ENCODE assay signal across 8 cellular contexts in the genomic region with DNA sequence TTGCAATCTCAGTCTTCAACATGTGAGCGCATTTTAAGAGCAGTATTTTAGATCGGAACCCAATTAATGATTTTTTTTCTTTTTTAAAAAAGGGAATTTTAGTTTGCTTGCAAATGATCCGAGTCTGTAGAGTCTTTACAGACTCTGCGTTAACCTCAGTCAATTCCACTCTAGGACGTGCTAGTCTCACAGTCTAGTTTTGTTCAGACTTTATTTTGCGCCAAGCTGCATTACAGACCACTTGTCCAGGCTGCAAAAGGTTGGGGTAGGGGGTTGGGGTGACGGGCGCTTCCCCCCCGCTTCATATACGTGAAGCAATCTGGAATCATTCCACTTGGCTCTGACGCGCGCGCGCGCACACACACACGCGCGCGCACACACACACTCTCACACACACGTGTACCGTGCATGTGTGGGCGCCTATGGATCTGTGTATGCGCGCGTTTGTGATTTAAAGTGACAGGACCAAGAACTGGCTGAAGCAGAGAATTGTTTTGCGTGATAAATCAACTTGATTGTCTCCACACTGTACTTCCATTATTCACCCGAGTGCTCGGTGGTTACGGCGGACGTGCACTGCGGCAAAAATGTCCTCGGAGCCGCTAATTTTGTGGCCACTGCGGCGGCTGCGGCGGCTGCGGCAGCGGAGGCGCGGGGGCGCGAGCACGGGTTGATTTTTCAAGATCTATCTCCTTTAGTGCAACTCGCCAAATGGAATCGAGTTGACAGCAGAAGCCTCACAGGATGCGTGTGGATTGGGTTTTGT. TPM values are rescaled to one million over a fixed set of nuclear protein-coding genes. Genes with fewer than 3 reads are reported as not detected.
DNase-seq lines count a peak whose midpoint lies in the region; ATAC-seq and TF ChIP-seq lines count a peak whose summit lies in the region.

No MANE protein-coding gene starts in this region.

- H3K36me3 ChIP-seq in endodermal cell (ENCODE audit: control insufficient read depth, insufficient read depth, low read length) (no peaks in the 10 kb centered on the region), mesenchymal stem cell (ENCODE audit: control insufficient read depth in 1 of 2, insufficient read depth in 2 of 2, low read depth in 1 of 2, low read length in 2 of 2) (no peaks in the 10 kb centered on the region), suprapubic skin (no peaks in the 10 kb centered on the region)

- peaks cover 21% of the 10 kb centered on the region for H3K4me1 Mint-ChIP-seq in activated CD4-positive, alpha-beta T cell treated with anti-CD3 and anti-CD28 coated beads, Interleukin-2, amount 10 ng/mL, durations not matched to agents 24 days and 14 days
- H3K4me1 Mint-ChIP-seq in endodermal cell, result peaks cover 29% of the 10 kb centered on the region

- H2AFZ ChIP-seq in mesenchymal stem cell (ENCODE audit: low read depth, low read length), result peak overlapping the region; percentile 49

- no peak overlapping the region for H2BK15ac ChIP-seq in mesenchymal stem cell (ENCODE audit: low read depth, poor library complexity, severe bottlenecking)

- DNase-seq in EH (ENCODE audit: low read depth), result peak; percentile 32
- peak; percentile 20 for DNase-seq in NCI-H187 treated with DMSO at 0.1 percent for 48 hours (lab: John Stamatoyannopoulos, UW)
- peak; percentile 76 for DNase-seq in activated CD4-positive, alpha-beta T cell treated with anti-CD3 and anti-CD28 coated beads, Interleukin-2, amount 10 ng/mL, durations not matched to agents 24 days and 14 days
- DNase-seq in endodermal cell, result peak; percentile 62
- DNase-seq in mesenchymal stem cell, result peak; percentile 55
- peak in 1 of 2 donors; percentile 78 for DNase-seq in suprapubic skin (ENCODE audit: low spot score in 2 of 2)

- ATAC-seq in HG03571 (IDR thresholded peaks at IDR 0.05; ENCODE audit: unreplicated experiment) (no peak), GM18868 (IDR thresholded peaks at IDR 0.05; ENCODE audit: unreplicated experiment) (no peak)

- H3K4ac ChIP-seq in mesenchymal stem cell (ENCODE audit: low read depth in 1 of 2, low read length in 2 of 2), result no peak overlapping the region

- intact Hi-C loops in activated CD4-positive, alpha-beta T cell treated with anti-CD3 and anti-CD28 coated beads, Interleukin-2, amount 10 ng/mL, durations not matched to agents 24 days and 14 days (cut with micrococcal nuclease), result no loop called here

- no peak overlapping the region for H2BK5ac ChIP-seq in mesenchymal stem cell (ENCODE audit: low read depth, low read length, poor library complexity, severe bottlenecking)

- no peak overlapping the region for H2BK120ac ChIP-seq in mesenchymal stem cell (ENCODE audit: low read depth, low read length)

- no peak overlapping the region for H2AK5ac ChIP-seq in mesenchymal stem cell (ENCODE audit: low read length, severe bottlenecking)

- TF ChIP-seq POLR2A in suprapubic skin (IDR thresholded peaks at IDR 0.05), result no peak

- peak overlapping the region in 1 of 2 experiments; percentile 55 for H3K18ac ChIP-seq in mesenchymal stem cell (ENCODE audit: low read depth in 1 of 2, low read length in 2 of 2)

- peaks cover 60% of the 10 kb centered on the region for H3K27me3 ChIP-seq in endodermal cell (ENCODE audit: control insufficient read depth, insufficient read depth, low read length, poor library complexity, severe bottlenecking)
- peaks cover 14 to 37% of the 10 kb centered on the region in 2 experiments for H3K27me3 ChIP-seq in mesenchymal stem cell (ENCODE audit: control insufficient read depth in 1 of 2, insufficient read depth in 1 of 2, low read length in 2 of 2)
- H3K27me3 ChIP-seq in suprapubic skin, result no peaks in the 10 kb centered on the region

- no peak overlapping the region for H3K23ac ChIP-seq in mesenchymal stem cell (ENCODE audit: low read length in 2 of 2)

- WGBS in endodermal cell (ENCODE audit: insufficient coverage in 1 of 2, insufficient read length in 1 of 2), 2 experiments, result 5 to 13% methylated on average over 12 to 49 of the region's 49 CpGs
- 6% methylated on average over 34 of the region's 49 CpGs for WGBS in mesenchymal stem cell
- 2% methylated on average over 28 of the region's 49 CpGs for WGBS in suprapubic skin

- H3K36me3 Mint-ChIP-seq in activated CD4-positive, alpha-beta T cell treated with anti-CD3 and anti-CD28 coated beads, Interleukin-2, amount 10 ng/mL, durations not matched to agents 24 days and 14 days (ENCODE audit: low read depth), result no peaks in the 10 kb centered on the region
- no peaks in the 10 kb centered on the region for H3K36me3 Mint-ChIP-seq in endodermal cell (ENCODE audit: low read depth)

- H3K4me1 ChIP-seq in endodermal cell (ENCODE audit: control insufficient read depth, insufficient read depth, low read length), result peaks cover 4% of the 10 kb centered on the region
- peaks cover 17% of the 10 kb centered on the region for H3K4me1 ChIP-seq in mesenchymal stem cell (ENCODE audit: control insufficient read depth, insufficient read depth, low read depth, low read length)
- H3K4me1 ChIP-seq in suprapubic skin, result peaks cover 59% of the 10 kb centered on the region

- H3K27ac Mint-ChIP-seq in activated CD4-positive, alpha-beta T cell treated with anti-CD3 and anti-CD28 coated beads, Interleukin-2, amount 10 ng/mL, durations not matched to agents 24 days and 14 days, result peak overlapping the region; percentile 65
- no peak overlapping the region for H3K27ac Mint-ChIP-seq in endodermal cell

- H3K9ac ChIP-seq in endodermal cell (ENCODE audit: extremely low read depth, low read length, poor library complexity, severe bottlenecking), result no peak overlapping the region
- H3K9ac ChIP-seq in mesenchymal stem cell (ENCODE audit: low read length), result peak overlapping the region; percentile 91

- no peaks in the 10 kb centered on the region for H3K9me3 Mint-ChIP-seq in activated CD4-positive, alpha-beta T cell treated with anti-CD3 and anti-CD28 coated beads, Interleukin-2, amount 10 ng/mL, durations not matched to agents 24 days and 14 days
- H3K9me3 Mint-ChIP-seq in endodermal cell, result no peaks in the 10 kb centered on the region

- H3K79me1 ChIP-seq in mesenchymal stem cell (replicated peaks; ENCODE audit: low read length, poor library complexity, severe bottlenecking), result no peaks in the 10 kb centered on the region

- H3K9me3 ChIP-seq in endodermal cell (ENCODE audit: control insufficient read depth, low read length), result no peaks in the 10 kb centered on the region
- H3K9me3 ChIP-seq in mesenchymal stem cell (ENCODE audit: control insufficient read depth, low read length), result no peaks in the 10 kb centered on the region
- H3K9me3 ChIP-seq in suprapubic skin, result no peaks in the 10 kb centered on the region

- H3K4me3 ChIP-seq in endodermal cell (ENCODE audit: low read length) (peak overlapping the region; percentile 84), mesenchymal stem cell (ENCODE audit: insufficient read depth in 1 of 2, low read depth in 1 of 2, low read length in 2 of 2) (peak overlapping the region; percentile 74 to 92), suprapubic skin (peak overlapping the region; percentile 87)

- TF ChIP-seq CTCF in endodermal cell (conservative IDR thresholded peaks at IDR 0.05) (no peak), suprapubic skin (IDR thresholded peaks at IDR 0.05) (no peak)

- H3K27me3 Mint-ChIP-seq in activated CD4-positive, alpha-beta T cell treated with anti-CD3 and anti-CD28 coated beads, Interleukin-2, amount 10 ng/mL, durations not matched to agents 24 days and 14 days, result peaks cover 77% of the 10 kb centered on the region
- H3K27me3 Mint-ChIP-seq in endodermal cell (ENCODE audit: insufficient read depth), result peaks cover 61% of the 10 kb centered on the region

- no peak overlapping the region for H2BK12ac ChIP-seq in mesenchymal stem cell (ENCODE audit: low read length in 2 of 2)

- no peak overlapping the region for H4K8ac ChIP-seq in mesenchymal stem cell (ENCODE audit: low read length)

- H3K27ac ChIP-seq in endodermal cell (ENCODE audit: low read depth, low read length), result no peak overlapping the region
- no peak overlapping the region for H3K27ac ChIP-seq in mesenchymal stem cell (ENCODE audit: low read length, poor library complexity, severe bottlenecking)
- H3K27ac ChIP-seq in suprapubic skin, result peak overlapping the region; percentile 87

- peak overlapping the region; percentile 87 for H3K4me3 Mint-ChIP-seq in activated CD4-positive, alpha-beta T cell treated with anti-CD3 and anti-CD28 coated beads, Interleukin-2, amount 10 ng/mL, durations not matched to agents 24 days and 14 days
- peak overlapping the region; percentile 69 for H3K4me3 Mint-ChIP-seq in endodermal cell

- peak overlapping the region; percentile 85 for H3K4me2 ChIP-seq in mesenchymal stem cell (ENCODE audit: low read length, poor library complexity, severe bottlenecking)

- TF ChIP-seq EP300 in suprapubic skin (IDR thresholded peaks at IDR 0.05), result no peak

- no peak overlapping the region for H4K91ac ChIP-seq in mesenchymal stem cell (ENCODE audit: low read length)

- no peak overlapping the region for H3K14ac ChIP-seq in mesenchymal stem cell (ENCODE audit: low read length in 2 of 2)

RNA-seq across cellular contexts. Expression of a gene that starts 25.5 kb away (rescaled TPM):
- total RNA-seq in activated CD4-positive, alpha-beta T cell treated with anti-CD3 and anti-CD28 coated beads, Interleukin-2, amount 10 ng/mL, durations not matched to agents 24 days and 14 days, result 0.26 and 0.63 TPM in 2 replicates
- total RNA-seq in endodermal cell (1 to 10 TPM; 2.3 to 3.8 TPM), suprapubic skin (10 to 100 TPM; 30.1 to 54.2 (median 48.2) TPM)
- 3.7 TPM for polyA plus RNA-seq in endodermal cell (2013, experiment 1 of 2)
- polyA plus RNA-seq in endodermal cell (2013, experiment 2 of 2), result 5.1 TPM
- 5.0 TPM for polyA plus RNA-seq in mesenchymal stem cell (2013, experiment 1 of 2)
- polyA plus RNA-seq in mesenchymal stem cell (2013, experiment 2 of 2), result 4.9 TPM

Comparison
In these comparisons a context has a peak if more than half of its experiments do, and no peak if none do; other contexts are left out.
1. RNA of a gene that starts 25.5 kb away (total RNA-seq): 30.1 to 54.2 TPM in suprapubic skin; 2.3 to 3.8 TPM in endodermal cell and 0.26 to 0.63 TPM in activated CD4-positive, alpha-beta T cell treated with anti-CD3 and anti-CD28 coated beads, Interleukin-2, amount 10 ng/mL, durations not matched to agents 24 days and 14 days; every median in the first group is over 4 times any median in the second.
2. Peak in every context shown above with its lines, with median percentiles within 50 percentile points of each other: H3K4me3 ChIP-seq.